ENCODE assay signal across 11 cellular contexts in genomic region chr14:20821521-20822108, GRCh38. TPM values are rescaled to one million over a fixed set of nuclear protein-coding genes. Genes with fewer than 3 reads are reported as not detected.
"Had no signal": no experiment of that assay in that cellular context is flagged by ENCODE, and none has a peak within 500 bp of the region (broad histone marks: within the 10 kb centered on the region; RNA-seq: fewer than 3 reads in every experiment).

No MANE protein-coding gene starts in this region.

RNA-seq across cellular contexts. Expression of gene RNASE1, which starts 19.0 kb away (rescaled TPM):
- total RNA-seq: activated naive CD4-positive, alpha-beta T cell treated with anti-CD3 and anti-CD28 coated beads for 36 hours; fibroblast of villous mesenchyme; osteocyte had no signal

RNA-seq across cellular contexts. Expression of gene RNASE6, which starts 40.5 kb away (rescaled TPM):
- total RNA-seq: dermis microvascular lymphatic vessel endothelial cell, fibroblast of villous mesenchyme, osteocyte had no signal

RNA-seq across cellular contexts. Expression of gene EDDM3B, which starts 53.4 kb away (rescaled TPM):
- total RNA-seq: activated naive CD4-positive, alpha-beta T cell treated with anti-CD3 and anti-CD28 coated beads for 36 hours; body of pancreas; dermis microvascular lymphatic vessel endothelial cell; esophagus muscularis mucosa; fibroblast of villous mesenchyme; lung; mucosa of gallbladder; osteocyte; T-cell; ureter had no signal
- polyA plus RNA-seq: adipose tissue had no signal
